10 cellular contexts compared by ENCODE assay signal in genomic region chr7:91046322-91047088, GRCh38.
DNase-seq lines count a peak whose midpoint lies in the region; ATAC-seq, FAIRE-seq and TF ChIP-seq lines count a peak whose summit lies in the region.
"Had no signal": no experiment of that assay in that cellular context is flagged by ENCODE, and none has a peak within 500 bp of the region (broad histone marks: within the 10 kb centered on the region; RNA-seq: fewer than 3 reads in every experiment).

No MANE protein-coding gene starts in this region.

- no peaks in the 10 kb centered on the region for H3K36me3 Mint-ChIP-seq in activated T-cell treated with anti-CD3 and anti-CD28 coated beads, Interleukin-2, amount 50 U/mL, for 24 hours (ENCODE audit: low read depth)

- no peak overlapping the region for H3K27ac Mint-ChIP-seq in activated T-cell treated with anti-CD3 and anti-CD28 coated beads, Interleukin-2, amount 50 U/mL, for 24 hours

- FAIRE-seq in TTC549 (lab: Jason Lieb, UNC) (peak; percentile 43), islet of Langerhans (lab: Jason Lieb, UNC) (peak; percentile 70)

- H3K4me1 Mint-ChIP-seq in activated T-cell treated with anti-CD3 and anti-CD28 coated beads, Interleukin-2, amount 50 U/mL, for 24 hours (ENCODE audit: low read depth), result peaks cover 7% of the 10 kb centered on the region

- TF ChIP-seq CTCF in 22Rv1 (IDR thresholded peaks at IDR 0.05) (peak; percentile 50), GM12864 (IDR thresholded peaks at IDR 0.05; ENCODE audit: low read depth, low read length, missing control alignments) (peak; percentile 17)

- no peak overlapping the region for H3K4me3 ChIP-seq in GM12864 (ENCODE audit: low read depth, low read length)

- H3K27ac ChIP-seq in 22Rv1, result no peak overlapping the region

- DNase-seq in GM12864 (ENCODE audit: low read depth) (no peak), putamen (ENCODE audit: low spot score) (no peak), hippocampal formation (lab: John Stamatoyannopoulos, UW) (no peak)
- no peak for DNase-seq in activated T-cell treated with anti-CD3 and anti-CD28 coated beads, Interleukin-2, amount 50 U/mL, for 24 hours
- DNase-seq: NCI-H187, T-helper 2 cell had no signal

- no peaks in the 10 kb centered on the region for H3K9me3 Mint-ChIP-seq in activated T-cell treated with anti-CD3 and anti-CD28 coated beads, Interleukin-2, amount 50 U/mL, for 24 hours

- no peak for ATAC-seq in GM21737 (IDR thresholded peaks at IDR 0.05; ENCODE audit: unreplicated experiment)

- no peaks in the 10 kb centered on the region for H3K27me3 Mint-ChIP-seq in activated T-cell treated with anti-CD3 and anti-CD28 coated beads, Interleukin-2, amount 50 U/mL, for 24 hours

- no peak overlapping the region for H3K4me3 Mint-ChIP-seq in activated T-cell treated with anti-CD3 and anti-CD28 coated beads, Interleukin-2, amount 50 U/mL, for 24 hours
